ENCODE assay signal across 20 cellular contexts in genomic region chr1:168199056-168199455, GRCh38.
"Had no signal": no experiment of that assay in that cellular context is flagged by ENCODE, and none has a peak within 500 bp of the region (broad histone marks: within the 10 kb centered on the region; RNA-seq: fewer than 3 reads in every experiment).

No MANE protein-coding gene starts in this region.

- H3K4me3 ChIP-seq: left ventricle myocardium inferior, lower lobe of right lung, pancreas, tibial artery, upper lobe of left lung, uterus had no signal

- H3K27me3 ChIP-seq: foreskin keratinocyte, pancreas, tibial artery, upper lobe of left lung, uterus had no signal

- H3K36me3 ChIP-seq: uterus had no signal

- H3K4me1 ChIP-seq: foreskin keratinocyte, left ventricle myocardium inferior, lower lobe of right lung, pancreas, tibial artery, upper lobe of left lung, uterus had no signal

- H3K27me3 Mint-ChIP-seq: effector memory CD8-positive, alpha-beta T cell; memory B cell; naive thymus-derived CD4-positive, alpha-beta T cell; progenitor cell of endocrine pancreas had no signal

- H3K9me3 ChIP-seq: left ventricle myocardium inferior, lower lobe of right lung, pancreas, tibial artery, upper lobe of left lung, uterus had no signal

- H3K4me3 Mint-ChIP-seq: effector memory CD8-positive, alpha-beta T cell; immature natural killer cell; memory B cell; naive thymus-derived CD4-positive, alpha-beta T cell; neural crest cell had no signal

- ATAC-seq: effector memory CD8-positive, alpha-beta T cell; foreskin keratinocyte; left cardiac atrium; lower lobe of right lung; naive thymus-derived CD4-positive, alpha-beta T cell; pancreas; right cardiac atrium; stimulated activated naive CD8-positive, alpha-beta T cell treated with anti-CD3 and anti-CD28 coated beads, Interleukin-15, Interleukin-2, amounts not matched to agents 100 U/mL and 50 U/mL, for 24 hours had no signal

- H3K27ac ChIP-seq: foreskin keratinocyte, left ventricle myocardium inferior, lower lobe of right lung, pancreas, tibial artery, upper lobe of left lung, uterus had no signal

- DNase-seq: effector memory CD8-positive, alpha-beta T cell; erythroblast; foreskin keratinocyte; immature natural killer cell; kidney; left cardiac atrium; left ventricle myocardium inferior; lower lobe of right lung; naive thymus-derived CD4-positive, alpha-beta T cell; pancreas; right cardiac atrium; small intestine; stimulated activated CD4-positive, alpha-beta T cell treated with anti-CD3 and anti-CD28 coated beads, Interleukin-2, amount 100 ng/mL, for 48 hours; stimulated activated naive CD8-positive, alpha-beta T cell treated with anti-CD3 and anti-CD28 coated beads, Interleukin-15, Interleukin-2, amounts not matched to agents 100 U/mL and 50 U/mL, for 24 hours; tibial artery; upper lobe of left lung; uterus had no signal

- H3K27ac Mint-ChIP-seq: memory B cell; naive thymus-derived CD4-positive, alpha-beta T cell; progenitor cell of endocrine pancreas had no signal

- H3K9me3 Mint-ChIP-seq: effector memory CD8-positive, alpha-beta T cell; immature natural killer cell; memory B cell; neural crest cell had no signal

- FAIRE-seq: small intestine had no signal
